Comparison of ENCODE assay signal across 8 cellular contexts in the genomic region with DNA sequence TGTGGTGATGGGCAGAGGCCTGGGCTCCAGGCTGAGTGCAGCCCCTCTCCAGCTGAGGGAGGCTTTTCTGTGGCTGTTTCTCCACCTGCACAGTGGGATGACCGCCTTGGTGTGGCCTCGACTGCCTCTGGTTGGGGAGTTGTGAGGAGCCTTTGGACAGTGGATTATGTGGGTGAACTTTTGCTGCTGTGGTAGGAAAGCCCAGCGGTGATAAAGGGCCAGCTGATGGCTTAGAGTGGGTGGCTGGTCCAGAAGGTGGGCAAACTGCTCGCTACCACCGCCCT. TPM values are rescaled to one million over a fixed set of nuclear protein-coding genes. Genes with fewer than 3 reads are reported as not detected.
DNase-seq lines count a peak whose midpoint lies in the region; ATAC-seq and TF ChIP-seq lines count a peak whose summit lies in the region.

No MANE protein-coding gene starts in this region.

- H3K79me2 ChIP-seq in KMS-11 (ENCODE audit: insufficient read depth, low read depth), result peaks cover 24% of the 10 kb centered on the region

- H3K4me1 Mint-ChIP-seq in naive B cell, result peaks cover 21 to 47% (median 44%) of the 10 kb centered on the region in 3 donors

- no peaks in the 10 kb centered on the region for H3K9me3 Mint-ChIP-seq in naive B cell

- H3K4me2 ChIP-seq in KMS-11, result peak overlapping the region; percentile 77

- H3K27ac Mint-ChIP-seq in naive B cell, result peak overlapping the region; percentile 91 to 98 (median 95)

- H3K27me3 Mint-ChIP-seq in naive B cell, result peaks cover 16 to 31% (median 18%) of the 10 kb centered on the region in 3 donors

- H3K27me3 ChIP-seq in AG04450 (ENCODE audit: control insufficient read depth, insufficient read depth, low read length), result peaks cover 19% of the 10 kb centered on the region
- H3K27me3 ChIP-seq in KMS-11 (ENCODE audit: insufficient read depth, low read depth), result peaks cover 14% of the 10 kb centered on the region

- no peak for DNase-seq in AG04450 (ENCODE audit: low read depth, low spot score)
- no peak for DNase-seq in choroid plexus epithelial cell (ENCODE audit: low read depth)
- DNase-seq in naive B cell, result no peak
- no peak for DNase-seq in activated CD4-positive, CD25-positive, alpha-beta regulatory T cell (lab: John Stamatoyannopoulos, UW)
- DNase-seq in NCI-H774 (lab: John Stamatoyannopoulos, UW), result no peak
- no peak for DNase-seq in ureter (ENCODE audit: low spot score)

- TF ChIP-seq CTCF in AG04450 (IDR thresholded peaks at IDR 0.05; ENCODE audit: low read depth, low read length), result no peak
- no peak for TF ChIP-seq CTCF in KMS-11 (conservative IDR thresholded peaks at IDR 0.05; ENCODE audit: low read depth, low read length)
- no peak for TF ChIP-seq CTCF in choroid plexus epithelial cell (conservative IDR thresholded peaks at IDR 0.05; ENCODE audit: low read depth, low read length)

- no peaks in the 10 kb centered on the region for H3K36me3 ChIP-seq in KMS-11 (ENCODE audit: insufficient read depth)

- ATAC-seq in naive B cell (ENCODE audit: low read depth in 2 of 2) (no peak), GM19324 (IDR thresholded peaks at IDR 0.05; ENCODE audit: low FRiP score, unreplicated experiment) (no peak)

- peaks cover 41% of the 10 kb centered on the region for H3K4me1 ChIP-seq in KMS-11 (ENCODE audit: low read depth, poor library complexity, severe bottlenecking)

- H4K20me1 ChIP-seq in KMS-11 (ENCODE audit: insufficient read depth), result no peaks in the 10 kb centered on the region

- CTCF ChIA-PET in AG04450 (lab: Charles Lee), result interaction anchor here (0.6 to 5.1 kb wide), 25 partner anchors 9 to 302 kb away, joined by 3 to 125 read pairs (median 4); a partner anchor contains a TSS

- H3K9me3 ChIP-seq in AG04450 (ENCODE audit: control insufficient read depth, insufficient read depth, low read length), result no peaks in the 10 kb centered on the region; the same call in 1 of the 2 replicates

- H3K4me3 ChIP-seq in AG04450 (ENCODE audit: low read depth, low read length), result peak overlapping the region; percentile 72
- H3K4me3 ChIP-seq in KMS-11 (IDR thresholded peaks at IDR 0.05; ENCODE audit: insufficient read depth, low read depth, low read length), result no peak overlapping the region
- peak overlapping the region; percentile 66 for H3K4me3 ChIP-seq in choroid plexus epithelial cell (ENCODE audit: low read depth, low read length)

- H3K27ac ChIP-seq in AG04450 (ENCODE audit: low read depth, low read length) (peak overlapping the region; percentile 84), KMS-11 (peak overlapping the region; percentile 100)

- POLR2A ChIA-PET in AG04450 (lab: Yijun Ruan, JAX), result interaction anchor here (0.8 to 2.2 kb wide), 5 partner anchors 19 to 78 kb away, joined by 3 to 12 read pairs (median 4); a partner anchor contains a TSS

- H2AFZ ChIP-seq in KMS-11 (ENCODE audit: low read depth), result peak overlapping the region; percentile 77; the same call in 1 of the 2 replicates

- H3K4me3 Mint-ChIP-seq in naive B cell, result peak overlapping the region in 7 of 8 donors; percentile 89 to 97 (median 94)

- no peaks in the 10 kb centered on the region for H3K36me3 Mint-ChIP-seq in naive B cell

- H3K9ac ChIP-seq in KMS-11, result peak overlapping the region; percentile 98; the same call in 1 of the 2 replicates

RNA-seq across cellular contexts. Expression of a gene that starts 1.4 kb away (rescaled TPM):
- polyA plus RNA-seq in AG04450 (2011; rRNA removed), result 5.5 and 7.4 TPM in 2 replicates
- polyA minus RNA-seq in AG04450 (2011; rRNA and poly(A)+ RNA removed), result 5.6 and 6.0 TPM in 2 replicates
- 1 to 10 TPM; 3.4 to 8.5 (median 6.5) TPM for polyA plus RNA-seq in naive B cell (ENCODE audit: low read depth in 6 of 6)
- total RNA-seq in ureter, result 82.8 TPM

RNA-seq across cellular contexts. Expression of a gene that starts 3.8 kb away (rescaled TPM):
- polyA plus RNA-seq in AG04450 (2011; rRNA removed) (0.14 TPM in 1 of 2 replicates, not detected in the other), naive B cell (ENCODE audit: low read depth in 6 of 6) (not detected)
- not detected in 2 replicates for polyA minus RNA-seq in AG04450 (2011; rRNA and poly(A)+ RNA removed)
- total RNA-seq in ureter, result not detected

RNA-seq across cellular contexts. Expression of a gene that starts 12.9 kb away (rescaled TPM):
- polyA plus RNA-seq in AG04450 (2011; rRNA removed) (not detected in 2 replicates), naive B cell (ENCODE audit: low read depth in 6 of 6) (not detected)
- not detected in 2 replicates for polyA minus RNA-seq in AG04450 (2011; rRNA and poly(A)+ RNA removed)
- total RNA-seq in ureter, result not detected

RNA-seq across cellular contexts. Expression of a gene that starts 13.4 kb away (rescaled TPM):
- polyA plus RNA-seq in AG04450 (2011; rRNA removed) (194 and 208 TPM in 2 replicates), naive B cell (ENCODE audit: low read depth in 6 of 6) (100 to 1,000 TPM; 445 to 606 (median 521) TPM)
- 55.9 and 73.8 TPM in 2 replicates for polyA minus RNA-seq in AG04450 (2011; rRNA and poly(A)+ RNA removed)
- total RNA-seq in ureter, result 156 TPM

RNA-seq across cellular contexts. Expression of a gene that starts 13.9 kb away (rescaled TPM):
- polyA plus RNA-seq in AG04450 (2011; rRNA removed) (366 and 383 TPM in 2 replicates), naive B cell (ENCODE audit: low read depth in 6 of 6) (100 to 1,000 TPM; 229 to 385 (median 248) TPM)
- 78.3 and 84.2 TPM in 2 replicates for polyA minus RNA-seq in AG04450 (2011; rRNA and poly(A)+ RNA removed)
- total RNA-seq in ureter, result 255 TPM
